ENCODE assay signal across 32 cellular contexts in genomic region chr1:181801617-181802016, GRCh38.
"Had no signal": no experiment of that assay in that cellular context is flagged by ENCODE, and none has a peak within 500 bp of the region (broad histone marks: within the 10 kb centered on the region; RNA-seq: fewer than 3 reads in every experiment).

No MANE protein-coding gene starts in this region.

- H3K36me3 ChIP-seq: ascending aorta, cardiac muscle cell, Peyer's patch, SJSA1 had no signal

- DNase-seq: activated B cell treated with CpG ODN at 0.5 μM for 24 hours; activated CD4-positive, alpha-beta memory T cell treated with anti-CD3 and anti-CD28 coated beads for 36 hours; activated CD4-positive, alpha-beta T cell treated with anti-CD3 and anti-CD28 coated beads for 4 hours; activated CD4-positive, alpha-beta T cell treated with anti-CD3 and anti-CD28 coated beads, Interleukin-2, amount 50 U/mL, for 1 hour; activated CD4-positive, CD25-positive, alpha-beta regulatory T cell treated with anti-CD3 and anti-CD28 coated beads, Interleukin-2, amount 50 U/mL, for 72 hours; activated gamma-delta T cell; activated naive CD4-positive, alpha-beta T cell treated with Interleukin-2 at 50 U/mL for 16 hours; activated T-cell treated with anti-CD3 and anti-CD28 coated beads, Interleukin-2, amount 50 U/mL, for 24 hours; amygdala; NCI-H1092 treated with DMSO at 0.1 percent for 48 hours; NCI-H1417; NCI-H146; NCI-H187; NCI-H2029 treated with DMSO at 0.1 percent for 48 hours; NCI-H2107; NCI-H2171; NCI-H510A; NCI-H526; NCI-H748 treated with DMSO at 0.1 percent for 48 hours; NK-92 treated with Interleukin-12 subunit alpha and Interleukin-12 subunit beta, amount 100 ng/mL, for 24 hours; PC-3; Peyer's patch; RPMI8226; SHP77 treated with DMSO at 0.1 percent for 48 hours; SK-N-SH; T-helper 1 cell; T-helper 2 cell; T-helper 9 cell had no signal

- H3K4me2 ChIP-seq: SK-N-SH had no signal

- H3K9me3 ChIP-seq: ascending aorta, Peyer's patch, SJSA1, SK-N-SH had no signal

- H3K9ac ChIP-seq: SK-N-SH had no signal

- H3K4me1 ChIP-seq: ascending aorta, Peyer's patch had no signal

- H3K4me3 ChIP-seq: ascending aorta, cardiac muscle cell, Peyer's patch, SJSA1 had no signal

- H3K27ac ChIP-seq: ascending aorta, cardiac muscle cell, Peyer's patch, SJSA1, VCaP had no signal

- ATAC-seq: PC-3 had no signal

- H3K27me3 ChIP-seq: ascending aorta, cardiac muscle cell, Peyer's patch, SJSA1 had no signal
